ENCODE assay signal across 19 cellular contexts in genomic region chr22:41578114-41578513, GRCh38.
"Had no signal": no experiment of that assay in that cellular context is flagged by ENCODE, and none has a peak within 500 bp of the region (broad histone marks: within the 10 kb centered on the region; RNA-seq: fewer than 3 reads in every experiment).

No MANE protein-coding gene starts in this region.

- FAIRE-seq: astrocyte, islet of Langerhans had no signal

- H3K9me3 Mint-ChIP-seq: activated naive CD4-positive, alpha-beta T cell treated with anti-CD3 and anti-CD28 coated beads, Interleukin-2, amount 50 U/mL, for 24 hours; endodermal cell; naive B cell had no signal

- H3K4me1 Mint-ChIP-seq: activated naive CD4-positive, alpha-beta T cell treated with anti-CD3 and anti-CD28 coated beads, Interleukin-2, amount 50 U/mL, for 24 hours; endodermal cell had no signal

- H3K27me3 ChIP-seq: esophagus squamous epithelium, gastroesophageal sphincter, upper lobe of left lung had no signal

- H3K4me3 ChIP-seq: esophagus squamous epithelium, gastroesophageal sphincter, lung, upper lobe of left lung had no signal

- H3K9me3 ChIP-seq: esophagus squamous epithelium, gastroesophageal sphincter, upper lobe of left lung had no signal

- H3K4me1 ChIP-seq: upper lobe of left lung had no signal

- ATAC-seq: gastroesophageal sphincter; stimulated activated naive CD8-positive, alpha-beta T cell treated with anti-CD3 and anti-CD28 coated beads, Interleukin-15, Interleukin-2, amounts not matched to agents 100 U/mL and 50 U/mL, for 24 hours had no signal

- H3K4me3 Mint-ChIP-seq: activated naive CD4-positive, alpha-beta T cell treated with anti-CD3 and anti-CD28 coated beads, Interleukin-2, amount 50 U/mL, for 24 hours; endodermal cell had no signal

- H3K27ac ChIP-seq: esophagus squamous epithelium, gastroesophageal sphincter, upper lobe of left lung had no signal

- DNase-seq: activated gamma-delta T cell treated with Interleukin-2 at 50 U/mL for 16 hours; activated T-cell treated with anti-CD3 and anti-CD28 coated beads, Interleukin-2, amount 50 U/mL, for 1 hour; cortex of kidney; endodermal cell; esophagus squamous epithelium; head of caudate nucleus; naive B cell; retina; stimulated activated CD4-positive, alpha-beta T cell treated with anti-CD3 and anti-CD28 coated beads, Interleukin-4, amount 100 ng/mL, for 24 hours; stimulated activated naive CD8-positive, alpha-beta T cell treated with anti-CD3 and anti-CD28 coated beads, Interleukin-15, Interleukin-2, amounts not matched to agents 100 U/mL and 50 U/mL, for 24 hours; T-helper 1 cell; T-helper 9 cell; upper lobe of left lung had no signal

- H3K27ac Mint-ChIP-seq: activated naive CD4-positive, alpha-beta T cell treated with anti-CD3 and anti-CD28 coated beads, Interleukin-2, amount 50 U/mL, for 24 hours; progenitor cell of endocrine pancreas had no signal

- H3K27me3 Mint-ChIP-seq: activated naive CD4-positive, alpha-beta T cell treated with anti-CD3 and anti-CD28 coated beads, Interleukin-2, amount 50 U/mL, for 24 hours; naive B cell; progenitor cell of endocrine pancreas had no signal
